26 cellular contexts compared by ENCODE assay signal in genomic region chr2:140384946-140385345, GRCh38.
"Had no signal": no experiment of that assay in that cellular context is flagged by ENCODE, and none has a peak within 500 bp of the region (broad histone marks: within the 10 kb centered on the region; RNA-seq: fewer than 3 reads in every experiment).

No MANE protein-coding gene starts in this region.

- FAIRE-seq: keratinocyte, pancreas, urothelium cell line had no signal

- DNase-seq: heart left ventricle; hypothalamus; left colon; left ventricle myocardium inferior; nucleus accumbens; pancreas; posterior cingulate gyrus; retina; right cardiac atrium; stimulated activated CD4-positive, alpha-beta T cell treated with anti-CD3 and anti-CD28 coated beads, Interleukin-12 subunit alpha, Interleukin-12 subunit beta, amount 100 ng/mL, for 4 hours; stimulated activated CD4-positive, alpha-beta T cell treated with anti-CD3 and anti-CD28 coated beads, Interleukin-15, amount 100 ng/mL, for 24 hours; stimulated activated CD4-positive, alpha-beta T cell treated with anti-CD3 and anti-CD28 coated beads, Interleukin-2, amount 100 ng/mL, for 24 hours; stimulated activated CD4-positive, alpha-beta T cell treated with anti-CD3 and anti-CD28 coated beads, Interleukin-4, amount 100 ng/mL, for 1 hour; stimulated activated naive B cell treated with anti-CD40 and anti-IgM and Interleukin-4, amounts not matched to agents 10 μg/mL and 1 μg/mL and 100 μg/mL, for 72 hours; tibial artery; trophoblast cell; upper lobe of right lung had no signal

- H3K9me3 ChIP-seq: heart left ventricle, left ventricle myocardium inferior, pancreas, prostate gland, suprapubic skin, thoracic aorta, tibial artery, upper lobe of right lung had no signal

- H3K36me3 ChIP-seq: heart left ventricle, left ventricle myocardium inferior, pancreas, prostate gland, suprapubic skin, thoracic aorta, tibial artery, upper lobe of right lung had no signal

- H3K4me1 ChIP-seq: heart left ventricle, left ventricle myocardium inferior, pancreas, prostate gland, suprapubic skin, tibial artery, upper lobe of right lung had no signal

- H3K27ac ChIP-seq: heart left ventricle, left ventricle myocardium inferior, pancreas, prostate gland, skin epidermis, suprapubic skin, thoracic aorta, tibial artery, upper lobe of right lung had no signal

- H3K4me3 ChIP-seq: heart left ventricle, left ventricle myocardium inferior, lung, pancreas, prostate gland, skin epidermis, suprapubic skin, thoracic aorta, tibial artery, upper lobe of right lung had no signal

- H3K27me3 ChIP-seq: heart left ventricle, pancreas, suprapubic skin, tibial artery, upper lobe of right lung had no signal

- ATAC-seq: heart left ventricle; left colon; naive thymus-derived CD8-positive, alpha-beta T cell; pancreas; right cardiac atrium; sciatic nerve; stimulated activated naive B cell treated with anti-CD40 and anti-IgM and Interleukin-4, amounts not matched to agents 10 μg/mL and 1 μg/mL and 100 μg/mL, for 72 hours; upper lobe of right lung had no signal
